1 cellular context compared by ENCODE assay signal in the genomic region with DNA sequence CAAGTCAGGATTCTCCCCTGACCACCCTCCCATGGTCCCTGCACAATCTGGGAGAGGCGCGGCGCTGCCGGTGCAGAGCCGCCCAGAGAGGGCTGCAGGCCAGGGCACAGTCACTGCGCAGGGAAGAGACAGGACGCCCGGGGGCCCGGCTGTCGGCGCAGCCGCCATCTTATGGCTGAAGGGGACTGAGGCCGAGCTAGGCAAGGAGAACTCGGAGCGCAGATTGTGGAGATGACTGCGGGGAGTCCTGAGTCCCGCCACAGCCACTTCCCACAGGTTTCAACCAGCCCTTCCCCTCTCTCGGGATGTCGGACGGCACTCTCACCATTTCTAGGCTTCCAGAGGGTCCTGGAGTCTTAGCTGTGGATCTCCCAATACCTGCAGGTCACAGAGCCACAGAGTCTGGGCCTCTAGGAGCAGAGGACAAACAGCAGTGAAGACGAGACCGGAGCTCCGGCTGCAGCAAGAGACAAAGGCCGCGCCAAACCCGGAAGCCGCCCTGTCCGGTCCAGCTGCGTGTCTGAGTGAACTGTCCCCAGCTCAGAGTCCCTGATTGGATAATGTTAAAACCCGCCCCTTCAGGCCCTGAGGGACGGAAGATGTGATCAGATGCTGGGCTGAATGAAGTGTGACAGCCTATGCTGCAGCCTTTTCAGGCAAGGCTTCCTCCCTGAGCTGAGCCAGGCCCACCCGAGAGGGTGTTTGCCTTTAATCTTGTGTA.
TF ChIP-seq lines count a peak whose summit lies in the region.

A gene (minus strand): TSS at position 526 of the 721 bp plus-strand sequence. CDS start 198 bp downstream, at position 328.

TF ChIP-seq in IMR-90, 13 proteins besides CTCF, POLR2A, EP300 and RAD21 (continued from another document):
- TF ChIP-seq, protein P1, sequence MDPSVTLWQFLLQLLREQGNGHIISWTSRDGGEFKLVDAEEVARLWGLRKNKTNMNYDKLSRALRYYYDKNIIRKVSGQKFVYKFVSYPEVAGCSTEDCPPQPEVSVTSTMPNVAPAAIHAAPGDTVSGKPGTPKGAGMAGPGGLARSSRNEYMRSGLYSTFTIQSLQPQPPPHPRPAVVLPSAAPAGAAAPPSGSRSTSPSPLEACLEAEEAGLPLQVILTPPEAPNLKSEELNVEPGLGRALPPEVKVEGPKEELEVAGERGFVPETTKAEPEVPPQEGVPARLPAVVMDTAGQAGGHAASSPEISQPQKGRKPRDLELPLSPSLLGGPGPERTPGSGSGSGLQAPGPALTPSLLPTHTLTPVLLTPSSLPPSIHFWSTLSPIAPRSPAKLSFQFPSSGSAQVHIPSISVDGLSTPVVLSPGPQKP (IDR thresholded peaks at IDR 0.05; ENCODE audit: borderline replicate concordance, low read depth, low read length): no peak
- TF ChIP-seq NFE2L2 (IDR thresholded peaks at IDR 0.05; ENCODE audit: low read depth, low read length) (no peak), CEBPB (IDR thresholded peaks at IDR 0.05; ENCODE audit: low read depth, low read length) (no peak), MAZ (IDR thresholded peaks at IDR 0.05; ENCODE audit: borderline replicate concordance, low read depth, low read length) (no peak), FOS (IDR thresholded peaks at IDR 0.05; ENCODE audit: low read depth, low read length) (no peak), CHD1 (IDR thresholded peaks at IDR 0.05; ENCODE audit: low read depth, low read length) (no peak), SMC3 (IDR thresholded peaks at IDR 0.05; ENCODE audit: low read depth, low read length) (no peak), MAFK (IDR thresholded peaks at IDR 0.05; ENCODE audit: low read depth, low read length) (no peak)
- TF ChIP-seq, protein P2, sequence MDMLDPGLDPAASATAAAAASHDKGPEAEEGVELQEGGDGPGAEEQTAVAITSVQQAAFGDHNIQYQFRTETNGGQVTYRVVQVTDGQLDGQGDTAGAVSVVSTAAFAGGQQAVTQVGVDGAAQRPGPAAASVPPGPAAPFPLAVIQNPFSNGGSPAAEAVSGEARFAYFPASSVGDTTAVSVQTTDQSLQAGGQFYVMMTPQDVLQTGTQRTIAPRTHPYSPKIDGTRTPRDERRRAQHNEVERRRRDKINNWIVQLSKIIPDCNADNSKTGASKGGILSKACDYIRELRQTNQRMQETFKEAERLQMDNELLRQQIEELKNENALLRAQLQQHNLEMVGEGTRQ (IDR thresholded peaks at IDR 0.05; ENCODE audit: low read depth, low read length): no peak
